8 cellular contexts compared by ENCODE assay signal in genomic region chr10:63133056-63133786, GRCh38. TPM values are rescaled to one million over a fixed set of nuclear protein-coding genes. Genes with fewer than 3 reads are reported as not detected.
DNase-seq lines count a peak whose midpoint lies in the region; ATAC-seq and TF ChIP-seq lines count a peak whose summit lies in the region.

TSS of gene NRBF2 (plus strand) at chr10:63133328. CDS start at chr10:63133471, 143 bp downstream.

- peak within 1 kb of the TSS; percentile 82 to 99 (median 95) for H3K4me3 ChIP-seq in BLaER1 treated with 17β-estradiol and CSF1 and Interleukin-3, amounts not matched to agents 10 nM and 100 nM
- H3K4me3 ChIP-seq in colonic mucosa: peak within 1 kb of the TSS; percentile 91

- H3K9me3 ChIP-seq in BLaER1 treated with 17β-estradiol and CSF1 and Interleukin-3, amounts not matched to agents 10 nM and 100 nM (replicated peaks in 1 of 11): peaks cover 0 to 21% (median 11%) of the 10 kb centered on the region in 11 experiments; a peak in 18 of 22 replicates
- no peaks in the 10 kb centered on the region for H3K9me3 ChIP-seq in colonic mucosa

- peaks cover 7 to 33% (median 19%) of the 10 kb centered on the region in 11 experiments; a peak in 17 of 22 replicates for H3K36me3 ChIP-seq in BLaER1 treated with 17β-estradiol and CSF1 and Interleukin-3, amounts not matched to agents 10 nM and 100 nM
- H3K36me3 ChIP-seq in colonic mucosa: no peaks in the 10 kb centered on the region

- H3K27ac ChIP-seq in BLaER1 treated with 17β-estradiol and CSF1 and Interleukin-3, amounts not matched to agents 10 nM and 100 nM: peak within 1 kb of the TSS; percentile 90 to 99 (median 96)
- peak within 1 kb of the TSS; percentile 94 for H3K27ac ChIP-seq in colonic mucosa

- peaks cover 11 to 43% (median 19%) of the 10 kb centered on the region in 10 experiments for H3K4me1 ChIP-seq in BLaER1 treated with 17β-estradiol and CSF1 and Interleukin-3, amounts not matched to agents 10 nM and 100 nM
- peaks cover 5% of the 10 kb centered on the region for H3K4me1 ChIP-seq in colonic mucosa

- H3K27me3 ChIP-seq in BLaER1 treated with 17β-estradiol and CSF1 and Interleukin-3, amounts not matched to agents 10 nM and 100 nM: no peaks in the 10 kb centered on the region
- no peaks in the 10 kb centered on the region for H3K27me3 ChIP-seq in colonic mucosa

- H3K9ac ChIP-seq in BLaER1 treated with 17β-estradiol and CSF1 and Interleukin-3, amounts not matched to agents 10 nM and 100 nM: peak within 1 kb of the TSS; percentile 93 to 99 (median 95)
- peak within 1 kb of the TSS; percentile 69 to 94 for H3K9ac ChIP-seq in colonic mucosa (ENCODE audit: low read depth in 2 of 2, low read length in 2 of 2)

- H4K20me1 ChIP-seq in BLaER1 treated with 17β-estradiol and CSF1 and Interleukin-3, amounts not matched to agents 10 nM and 100 nM: peaks cover 17 to 43% (median 40%) of the 10 kb centered on the region in 11 experiments; a peak in 19 of 22 replicates

- ATAC-seq in HG03460 (IDR thresholded peaks at IDR 0.05; ENCODE audit: unreplicated experiment): peak; percentile 95
- ATAC-seq in left colon: peak; percentile 99

- DNase-seq in GM19240 (ENCODE audit: insufficient read length, low spot score): peak; percentile 67
- DNase-seq in NCI-H524 treated with DMSO at 0.1 percent for 48 hours (lab: John Stamatoyannopoulos, UW): peak; percentile 65
- peak; percentile 99 for DNase-seq in activated CD4-positive, alpha-beta T cell treated with anti-CD3 and anti-CD28 coated beads for 48 hours
- peak; percentile 97 for DNase-seq in colonic mucosa
- peak; percentile 99 for DNase-seq in left colon
- peak; percentile 98 for DNase-seq in stimulated activated CD4-positive, alpha-beta T cell treated with anti-CD3 and anti-CD28 coated beads, Interleukin-1b, Interleukin-23, amount 100 ng/mL, for 48 hours

- intact Hi-C loops in colonic mucosa (cut with DNase I) (no loop called here), left colon (cut with DNase I, micrococcal nuclease) (no loop called here)

- no peak for TF ChIP-seq CTCF in colonic mucosa (IDR thresholded peaks at IDR 0.05)

- H3K4me2 ChIP-seq in BLaER1 treated with 17β-estradiol and CSF1 and Interleukin-3, amounts not matched to agents 10 nM and 100 nM: peak within 1 kb of the TSS; percentile 75 to 93 (median 87)

RNA-seq across cellular contexts. Expression of gene NRBF2, which starts in this region (rescaled TPM):
- total RNA-seq in colonic mucosa (10 to 100 TPM; 18.7 to 34.9 TPM), left colon (10 to 100 TPM; 23.8 to 26.1 TPM)

Comparison
In these comparisons a context has a peak if more than half of its experiments do, and no peak if none do; other contexts are left out.
1. Peak in every context shown above with its lines: DNase-seq, ATAC-seq, H3K4me3 ChIP-seq and H3K27ac ChIP-seq.